Comparison of ENCODE assay signal across 10 cellular contexts in genomic region chr3:72338082-72338941, GRCh38.
DNase-seq lines count a peak whose midpoint lies in the region; ATAC-seq, FAIRE-seq and TF ChIP-seq lines count a peak whose summit lies in the region.
"Had no signal": no experiment of that assay in that cellular context is flagged by ENCODE, and none has a peak within 500 bp of the region (broad histone marks: within the 10 kb centered on the region; RNA-seq: fewer than 3 reads in every experiment).

No MANE protein-coding gene starts in this region.

- no peaks in the 10 kb centered on the region for H3K36me3 ChIP-seq in HepG2 (replicated peaks in 1 of 2; ENCODE audit: control insufficient read depth in 1 of 2, insufficient read depth in 2 of 2, low read length in 2 of 2)
- no peaks in the 10 kb centered on the region for H3K36me3 ChIP-seq in right lobe of liver
- no peaks in the 10 kb centered on the region for H3K36me3 ChIP-seq in osteoblast (ENCODE audit: insufficient read depth, low read length)
- H3K36me3 ChIP-seq in suprapubic skin: no peaks in the 10 kb centered on the region

- no peak for TF ChIP-seq POLR2A in HepG2 (IDR thresholded peaks at IDR 0.05; ENCODE audit: insufficient read depth in 1 of 2, low read depth in 2 of 2, low read length in 2 of 2)
- no peak for TF ChIP-seq POLR2A in right lobe of liver (IDR thresholded peaks at IDR 0.05)
- no peak for TF ChIP-seq POLR2A in suprapubic skin (IDR thresholded peaks at IDR 0.05)

- TF ChIP-seq RAD21 in HepG2 (CRISPR knock-in tag; IDR thresholded peaks at IDR 0.05): no peak

- H3K4me1 Mint-ChIP-seq in activated T-cell treated with anti-CD3 and anti-CD28 coated beads, Interleukin-2, amount 50 U/mL, for 72 hours (ENCODE audit: low read depth): peaks cover 20% of the 10 kb centered on the region

- no TSS peak for BruUV-seq in HepG2 (replicated peaks; lab: Mats Ljungman, UMichigan)

- DNase-seq in HepG2 (ENCODE audit: low spot score) (no peak), right lobe of liver (no peak), osteoblast (ENCODE audit: insufficient read length, low spot score, missing footprints) (peak; percentile 89), suprapubic skin (ENCODE audit: low spot score in 2 of 2) (peak in 1 of 2 donors; percentile 74), NCI-H446 treated with DMSO at 0.1 percent for 48 hours (lab: John Stamatoyannopoulos, UW) (no peak)
- peak; percentile 54 to 72 for DNase-seq in activated T-cell treated with anti-CD3 and anti-CD28 coated beads, Interleukin-2, amount 50 U/mL, for 72 hours
- DNase-seq: CD4-positive, alpha-beta memory T cell; effector CD4-positive, alpha-beta T cell had no signal

- no peaks in the 10 kb centered on the region for H3K9me3 ChIP-seq in HepG2 (ENCODE audit: low read length)
- no peaks in the 10 kb centered on the region for H3K9me3 ChIP-seq in right lobe of liver
- H3K9me3 ChIP-seq in osteoblast (ENCODE audit: low read depth, low read length): peaks cover 3% of the 10 kb centered on the region
- H3K9me3 ChIP-seq in suprapubic skin: no peaks in the 10 kb centered on the region

- H2AFZ ChIP-seq in HepG2 (ENCODE audit: low read length) (no peak overlapping the region), osteoblast (ENCODE audit: low read length) (no peak overlapping the region)

- no peak for TF ChIP-seq CTCF in HepG2 (CRISPR knock-in tag; IDR thresholded peaks at IDR 0.05)
- no peak for TF ChIP-seq CTCF in right lobe of liver (IDR thresholded peaks at IDR 0.05)
- TF ChIP-seq CTCF in osteoblast (IDR thresholded peaks at IDR 0.05; ENCODE audit: extremely low read depth, low read depth, low read length): no peak
- no peak for TF ChIP-seq CTCF in suprapubic skin (IDR thresholded peaks at IDR 0.05)

- FAIRE-seq in HepG2 (lab: Jason Lieb, UNC): no peak

- H4K20me1 ChIP-seq in HepG2 (ENCODE audit: insufficient read depth, low read length) (no peaks in the 10 kb centered on the region), osteoblast (ENCODE audit: insufficient read depth, low read length) (no peaks in the 10 kb centered on the region)

- in situ Hi-C loops in HepG2 (cut with HindIII; ENCODE audit: extremely low pct_ligation_motif_present, low pct_unique_long_range_greater_than_20kb): no loop called here

- no peaks in the 10 kb centered on the region for H3K9me3 Mint-ChIP-seq in activated T-cell treated with anti-CD3 and anti-CD28 coated beads, Interleukin-2, amount 50 U/mL, for 72 hours
- H3K9me3 Mint-ChIP-seq: CD4-positive, alpha-beta memory T cell had no signal

- no peak overlapping the region for H3K27ac Mint-ChIP-seq in activated T-cell treated with anti-CD3 and anti-CD28 coated beads, Interleukin-2, amount 50 U/mL, for 72 hours
- H3K27ac Mint-ChIP-seq: CD4-positive, alpha-beta memory T cell had no signal

- peaks cover 0 to 5% of the 10 kb centered on the region in 2 experiments; a peak in 1 of 5 replicates for H3K27me3 ChIP-seq in HepG2 (ENCODE audit: control insufficient read depth in 1 of 2, insufficient read depth in 2 of 2, low read length in 2 of 2)
- H3K27me3 ChIP-seq in right lobe of liver: no peaks in the 10 kb centered on the region
- peaks cover 4% of the 10 kb centered on the region for H3K27me3 ChIP-seq in osteoblast (ENCODE audit: insufficient read depth, low read length)
- H3K27me3 ChIP-seq in suprapubic skin: no peaks in the 10 kb centered on the region

- intact Hi-C loops in HepG2 (cut with micrococcal nuclease; ENCODE audit: unreplicated experiment) (no loop called here), right lobe of liver (cut with DNase I) (no loop called here)

- ATAC-seq in HepG2: no peak; the same call in 2 of the 3 replicates
- ATAC-seq in right lobe of liver: no peak
- peak; percentile 74 to 76 for ATAC-seq in activated T-cell treated with anti-CD3 and anti-CD28 coated beads, Interleukin-2, amount 50 U/mL, for 72 hours (replicated peaks in 1 of 2)
- no peak for ATAC-seq in HG03442 (IDR thresholded peaks at IDR 0.05; ENCODE audit: unreplicated experiment)
- ATAC-seq in HG02840 (IDR thresholded peaks at IDR 0.05; ENCODE audit: low FRiP score, unreplicated experiment): no peak

- H3K36me3 Mint-ChIP-seq in activated T-cell treated with anti-CD3 and anti-CD28 coated beads, Interleukin-2, amount 50 U/mL, for 72 hours (ENCODE audit: insufficient read depth in 2 of 2): peaks cover 0 to 3% of the 10 kb centered on the region in 2 donors
- H3K36me3 Mint-ChIP-seq: CD4-positive, alpha-beta memory T cell had no signal

- no peaks in the 10 kb centered on the region for H3K79me2 ChIP-seq in HepG2 (ENCODE audit: insufficient read depth, low read length)
- H3K79me2 ChIP-seq in osteoblast (ENCODE audit: insufficient read depth, low read length): no peaks in the 10 kb centered on the region

- H3K4me1 ChIP-seq in HepG2 (ENCODE audit: insufficient read depth, low read length): 0 out of 2 replicates have a peak, but pooled peaks cover 7% of the 10 kb centered on the region
- H3K4me1 ChIP-seq in right lobe of liver: no peaks in the 10 kb centered on the region
- H3K4me1 ChIP-seq in osteoblast (ENCODE audit: insufficient read depth, low read length): peaks cover 13% of the 10 kb centered on the region
- peaks cover 45% of the 10 kb centered on the region for H3K4me1 ChIP-seq in suprapubic skin

- POLR2A ChIA-PET in HepG2 (lab: Yijun Ruan, JAX): no interaction called here

- CTCF ChIA-PET in HepG2 (lab: Yijun Ruan, JAX; ENCODE audit: low intra/inter-chr PET ratio, low total read pairs): no interaction called here

- 100% methylated on average over 2 of the region's 8 CpGs for WGBS in HepG2 (ENCODE audit: low lambda C conversion rate)
- 100% methylated on average over 2 of the region's 8 CpGs for WGBS in right lobe of liver (ENCODE audit: insufficient coverage, low coverage, low lambda C conversion rate, missing lambda C conversion rate)
- WGBS in suprapubic skin: 98% methylated on average over 5 of the region's 8 CpGs

- H3K27me3 Mint-ChIP-seq in activated T-cell treated with anti-CD3 and anti-CD28 coated beads, Interleukin-2, amount 50 U/mL, for 72 hours (ENCODE audit: low read depth): no peaks in the 10 kb centered on the region
- H3K27me3 Mint-ChIP-seq: CD4-positive, alpha-beta memory T cell had no signal

- no peak overlapping the region for H3K4me3 ChIP-seq in HepG2 (replicated peaks in 1 of 3; ENCODE audit: insufficient read depth in 1 of 3, low read depth in 2 of 3, low read length in 3 of 3)
- H3K4me3 ChIP-seq in right lobe of liver: no peak overlapping the region
- H3K4me3 ChIP-seq in osteoblast (ENCODE audit: insufficient read depth, low read length): no peak overlapping the region
- no peak overlapping the region for H3K4me3 ChIP-seq in suprapubic skin

- no peak overlapping the region for H3K4me3 Mint-ChIP-seq in activated T-cell treated with anti-CD3 and anti-CD28 coated beads, Interleukin-2, amount 50 U/mL, for 72 hours
- H3K4me3 Mint-ChIP-seq: CD4-positive, alpha-beta memory T cell had no signal

- H3K4me2 ChIP-seq in HepG2 (ENCODE audit: low read depth, low read length) (no peak overlapping the region), osteoblast (ENCODE audit: insufficient read depth, low read length) (no peak overlapping the region)

- no peak overlapping the region for H3K9ac ChIP-seq in HepG2 (ENCODE audit: insufficient read depth, low read depth, low read length)

- TF ChIP-seq EP300 in HepG2 (IDR thresholded peaks at IDR 0.05; ENCODE audit: low read depth in 2 of 2, low read length in 2 of 2) (no peak), HepG2 (CRISPR knock-in tag; IDR thresholded peaks at IDR 0.05; ENCODE audit: borderline replicate concordance) (no peak), suprapubic skin (IDR thresholded peaks at IDR 0.05) (no peak)

- no peak overlapping the region for H3K27ac ChIP-seq in HepG2 (ENCODE audit: extremely low read length, insufficient read depth, low read length)
- H3K27ac ChIP-seq in right lobe of liver: no peak overlapping the region
- peak overlapping the region; percentile 80 for H3K27ac ChIP-seq in osteoblast (ENCODE audit: low read depth, low read length)
- H3K27ac ChIP-seq in suprapubic skin: peak overlapping the region; percentile 39

TF ChIP-seq in HepG2, 621 proteins besides CTCF, POLR2A, EP300 and RAD21:
- TF ChIP-seq, protein P1, sequence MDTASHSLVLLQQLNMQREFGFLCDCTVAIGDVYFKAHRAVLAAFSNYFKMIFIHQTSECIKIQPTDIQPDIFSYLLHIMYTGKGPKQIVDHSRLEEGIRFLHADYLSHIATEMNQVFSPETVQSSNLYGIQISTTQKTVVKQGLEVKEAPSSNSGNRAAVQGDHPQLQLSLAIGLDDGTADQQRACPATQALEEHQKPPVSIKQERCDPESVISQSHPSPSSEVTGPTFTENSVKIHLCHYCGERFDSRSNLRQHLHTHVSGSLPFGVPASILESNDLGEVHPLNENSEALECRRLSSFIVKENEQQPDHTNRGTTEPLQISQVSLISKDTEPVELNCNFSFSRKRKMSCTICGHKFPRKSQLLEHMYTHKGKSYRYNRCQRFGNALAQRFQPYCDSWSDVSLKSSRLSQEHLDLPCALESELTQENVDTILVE (CRISPR knock-in tag; IDR thresholded peaks at IDR 0.05): no peak
- TF ChIP-seq ZNF3 (CRISPR knock-in tag; IDR thresholded peaks at IDR 0.05) (peak; percentile 75; the same call in 1 of the 2 replicates), ZEB1 (IDR thresholded peaks at IDR 0.05; ENCODE audit: insufficient replicate concordance, low read depth) (no peak), ZSCAN29 (CRISPR knock-in tag; conservative IDR thresholded peaks at IDR 0.05) (no peak), ZNF44 (CRISPR knock-in tag; IDR thresholded peaks at IDR 0.05) (no peak)

Comparison
In these comparisons a context has a peak if more than half of its experiments do, and no peak if none do; other contexts are left out.
1. ATAC-seq: peak in activated T-cell treated with anti-CD3 and anti-CD28 coated beads, Interleukin-2, amount 50 U/mL, for 72 hours (2 of 2); none in HepG2 (single experiment), right lobe of liver (0 of 4), HG03442 (single experiment) and HG02840 (single experiment).
2. DNase-seq: peak in activated T-cell treated with anti-CD3 and anti-CD28 coated beads, Interleukin-2, amount 50 U/mL, for 72 hours (2 of 2) and osteoblast (single experiment); none in HepG2 (single experiment), right lobe of liver (0 of 3) and NCI-H446 treated with DMSO at 0.1 percent for 48 hours (single experiment).
3. H3K27ac ChIP-seq: peak in osteoblast (single experiment) and suprapubic skin (single experiment); none in HepG2 (single experiment) and right lobe of liver (0 of 3).